18 cellular contexts compared by ENCODE assay signal in genomic region chr3:69753179-69753775, GRCh38. TPM values are rescaled to one million over a fixed set of nuclear protein-coding genes. Genes with fewer than 3 reads are reported as not detected.
DNase-seq lines count a peak whose midpoint lies in the region; ATAC-seq, FAIRE-seq and TF ChIP-seq lines count a peak whose summit lies in the region.
"Had no signal": no experiment of that assay in that cellular context is flagged by ENCODE, and none has a peak within 500 bp of the region (broad histone marks: within the 10 kb centered on the region; RNA-seq: fewer than 3 reads in every experiment).

No MANE protein-coding gene starts in this region.

- no peak for FAIRE-seq in GM19239 (lab: Jason Lieb, UNC)

- H3K27ac ChIP-seq in breast epithelium (peak overlapping the region; percentile 4 to 83), gastroesophageal sphincter (peak overlapping the region in 3 of 4 donors; percentile 78 to 90 (median 83)), sigmoid colon (peak overlapping the region; percentile 72 to 93 (median 90)), uterus (peak overlapping the region; percentile 79 to 93)
- H3K27ac ChIP-seq: 22Rv1, A549, C4-2B, GM23248 had no signal

- H3K4me3 Mint-ChIP-seq in MCF 10A (ENCODE audit: unreplicated experiment) (no peak overlapping the region), Caco-2 (ENCODE audit: unreplicated experiment) (no peak overlapping the region)
- H3K4me3 Mint-ChIP-seq: CD4-positive, alpha-beta T cell had no signal

- H3K9me3 ChIP-seq in breast epithelium (peaks cover 0 to 8% of the 10 kb centered on the region in 2 donors), gastroesophageal sphincter (no peaks in the 10 kb centered on the region), sigmoid colon (no peaks in the 10 kb centered on the region), uterus (no peaks in the 10 kb centered on the region), Caco-2 (peaks cover 10% of the 10 kb centered on the region; the same call in 1 of the 2 replicates)
- H3K9me3 ChIP-seq: HAP-1 had no signal

- DNase-seq in breast epithelium (ENCODE audit: low spot score in 2 of 2) = no peak
- no peak for DNase-seq in MCF 10A (ENCODE audit: unreplicated experiment)
- DNase-seq in sigmoid colon = no peak
- DNase-seq in uterus = no peak
- DNase-seq in DMS153 (lab: John Stamatoyannopoulos, UW) = no peak
- DNase-seq in Caco-2 = no peak
- DNase-seq in GM19239 (ENCODE audit: insufficient read length, low spot score) = no peak
- DNase-seq: AML-193; CD4-positive, alpha-beta T cell; DMS79 treated with DMSO at 0.1 percent for 48 hours; GF-D8; GM23248 had no signal

- no peak for ATAC-seq in gastroesophageal sphincter
- ATAC-seq: A549 had no signal

- TF ChIP-seq POLR2A in breast epithelium (IDR thresholded peaks at IDR 0.05) = no peak
- TF ChIP-seq POLR2A in gastroesophageal sphincter (IDR thresholded peaks at IDR 0.05) = no peak
- no peak for TF ChIP-seq POLR2A in sigmoid colon (IDR thresholded peaks at IDR 0.05)
- no peak for TF ChIP-seq POLR2A in uterus (IDR thresholded peaks at IDR 0.05)

- H3K9me3 Mint-ChIP-seq in MCF 10A (ENCODE audit: unreplicated experiment) (peaks cover 8% of the 10 kb centered on the region), Caco-2 (ENCODE audit: unreplicated experiment) (peaks cover 13% of the 10 kb centered on the region)

- H3K27me3 Mint-ChIP-seq in MCF 10A (ENCODE audit: insufficient read depth, unreplicated experiment) = no peaks in the 10 kb centered on the region
- H3K27me3 Mint-ChIP-seq in Caco-2 (ENCODE audit: insufficient read depth, unreplicated experiment) = no peaks in the 10 kb centered on the region
- H3K27me3 Mint-ChIP-seq: CD4-positive, alpha-beta T cell had no signal

- H3K27ac Mint-ChIP-seq in MCF 10A (ENCODE audit: low read depth, unreplicated experiment) = no peak overlapping the region
- no peak overlapping the region for H3K27ac Mint-ChIP-seq in Caco-2 (ENCODE audit: unreplicated experiment)
- H3K27ac Mint-ChIP-seq: CD4-positive, alpha-beta T cell had no signal

- H3K4me1 Mint-ChIP-seq in MCF 10A (ENCODE audit: insufficient read depth, unreplicated experiment) (peaks cover 6% of the 10 kb centered on the region), Caco-2 (ENCODE audit: low read depth, unreplicated experiment) (peaks cover 9% of the 10 kb centered on the region)

- POLR2A ChIA-PET in MCF 10A (lab: Yijun Ruan, JAX) (no interaction called here), Caco-2 (lab: Charles Lee) (no interaction called here)

- no peak for TF ChIP-seq EP300 in gastroesophageal sphincter (IDR thresholded peaks at IDR 0.05)
- TF ChIP-seq EP300 in sigmoid colon (IDR thresholded peaks at IDR 0.05) = no peak

- H3K27me3 ChIP-seq in breast epithelium (no peaks in the 10 kb centered on the region), gastroesophageal sphincter (no peaks in the 10 kb centered on the region), sigmoid colon (no peaks in the 10 kb centered on the region), uterus (no peaks in the 10 kb centered on the region), Caco-2 (replicated peaks; ENCODE audit: control insufficient read depth, insufficient read depth, low read length) (no peaks in the 10 kb centered on the region)

- BruUV-seq in MCF 10A (replicated peaks; lab: Mats Ljungman, UMichigan) (no TSS peak), Caco-2 (replicated peaks; lab: Mats Ljungman, UMichigan) (no TSS peak)

- CTCF ChIA-PET in MCF 10A (lab: Yijun Ruan, JAX) = no interaction called here
- CTCF ChIA-PET in Caco-2 (lab: Charles Lee) = no interaction called here

- H3K4me3 ChIP-seq in breast epithelium = no peak overlapping the region
- H3K4me3 ChIP-seq in gastroesophageal sphincter = no peak overlapping the region
- H3K4me3 ChIP-seq in sigmoid colon = no peak overlapping the region
- H3K4me3 ChIP-seq in uterus = no peak overlapping the region
- H3K4me3 ChIP-seq in Caco-2 (ENCODE audit: low read depth, low read length) = no peak overlapping the region
- H3K4me3 ChIP-seq: A549, GM23248, HAP-1 had no signal

- no peaks in the 10 kb centered on the region for H3K4me1 ChIP-seq in breast epithelium
- peaks cover 28 to 90% (median 34%) of the 10 kb centered on the region in 3 donors for H3K4me1 ChIP-seq in gastroesophageal sphincter
- H3K4me1 ChIP-seq in sigmoid colon = peaks cover 0 to 75% (median 55%) of the 10 kb centered on the region in 4 donors
- peaks cover 15 to 19% of the 10 kb centered on the region in 2 donors for H3K4me1 ChIP-seq in uterus
- no peaks in the 10 kb centered on the region for H3K4me1 ChIP-seq in Caco-2
- H3K4me1 ChIP-seq: HAP-1 had no signal

- H3K36me3 ChIP-seq in breast epithelium (no peaks in the 10 kb centered on the region), gastroesophageal sphincter (no peaks in the 10 kb centered on the region), sigmoid colon (no peaks in the 10 kb centered on the region), uterus (no peaks in the 10 kb centered on the region), Caco-2 (ENCODE audit: control insufficient read depth, insufficient read depth, low read length) (no peaks in the 10 kb centered on the region)
- H3K36me3 ChIP-seq: HAP-1 had no signal

- intact Hi-C loops in breast epithelium (cut with DNase I; ENCODE audit: low total_unique reads) (no loop called here), MCF 10A (cut with micrococcal nuclease) (no loop called here), sigmoid colon (cut with DNase I) (no loop called here), uterus (cut with DNase I; ENCODE audit: low total_unique reads) (no loop called here), Caco-2 (cut with micrococcal nuclease; ENCODE audit: unreplicated experiment) (no loop called here)

- TF ChIP-seq CTCF in breast epithelium (IDR thresholded peaks at IDR 0.05) (no peak), MCF 10A (IDR thresholded peaks at IDR 0.05; ENCODE audit: unreplicated experiment) (no peak), gastroesophageal sphincter (IDR thresholded peaks at IDR 0.05) (no peak), sigmoid colon (IDR thresholded peaks at IDR 0.05) (no peak), uterus (IDR thresholded peaks at IDR 0.05) (no peak), Caco-2 (IDR thresholded peaks at IDR 0.05; ENCODE audit: insufficient read depth in 1 of 2, low read depth in 1 of 2, low read length in 1 of 2, severe bottlenecking in 1 of 2, unreplicated experiment in 1 of 2) (no peak)

- no peaks in the 10 kb centered on the region for H3K36me3 Mint-ChIP-seq in MCF 10A (ENCODE audit: insufficient read depth, unreplicated experiment)
- no peaks in the 10 kb centered on the region for H3K36me3 Mint-ChIP-seq in Caco-2 (ENCODE audit: insufficient read depth, unreplicated experiment)

RNA-seq across cellular contexts. Expression of gene MITF, which starts 14.0 kb away (rescaled TPM):
- total RNA-seq in breast epithelium (10 to 100 TPM; 23.3 to 45.8 (median 25.6) TPM), MCF 10A (2022) (7.4 and 16.1 TPM in 2 replicates), gastroesophageal sphincter (10 to 100 TPM; 44.8 to 86.8 (median 77.9) TPM), sigmoid colon (10 to 100 TPM; 65.4 to 73.2 (median 67.1) TPM), uterus (10 to 100 TPM; 18.2 to 66.0 (median 52.6) TPM), Caco-2 (2022) (3.9 and 4.3 TPM in 2 replicates)
- polyA plus RNA-seq in sigmoid colon = 1 to 10 TPM; 2.1 to 6.0 (median 2.9) TPM
- total RNA-seq: CD4-positive, alpha-beta T cell; HT-29 had no signal
